26 cellular contexts compared by ENCODE assay signal in the genomic region with DNA sequence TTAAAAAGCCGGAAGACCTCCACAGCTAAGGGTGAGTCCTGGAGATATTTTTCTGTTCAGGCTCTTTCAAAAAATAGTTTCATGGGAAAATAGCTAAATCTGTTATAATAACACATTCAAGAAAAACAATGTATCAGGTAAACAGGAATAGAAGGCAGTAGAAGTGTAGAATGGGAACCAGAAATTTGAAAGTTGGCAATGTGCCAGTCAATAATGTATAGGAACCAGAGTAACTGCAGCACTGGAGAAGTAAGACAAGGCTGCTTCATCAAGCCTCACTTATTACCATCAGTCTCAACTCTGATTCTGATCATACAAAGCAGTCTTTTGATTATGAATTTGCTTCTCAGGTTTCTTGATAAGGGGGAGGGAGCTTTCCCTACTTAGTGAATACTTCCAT.
"Had no signal": no experiment of that assay in that cellular context is flagged by ENCODE, and none has a peak within 500 bp of the region (broad histone marks: within the 10 kb centered on the region; RNA-seq: fewer than 3 reads in every experiment).

No MANE protein-coding gene starts in this region.

- DNase-seq: islet precursor cell; left ventricle myocardium inferior; mesendoderm; naive B cell; natural killer cell; nephron progenitor cell; occipital lobe; stimulated activated CD4-positive, alpha-beta T cell treated with anti-CD3 and anti-CD28 coated beads, Interleukin-12 subunit alpha, Interleukin-12 subunit beta, amount 100 ng/mL, for 4 hours; stimulated activated CD4-positive, alpha-beta T cell treated with anti-CD3 and anti-CD28 coated beads, Interleukin-15, amount 100 ng/mL, for 24 hours; stimulated activated CD4-positive, alpha-beta T cell treated with anti-CD3 and anti-CD28 coated beads, Interleukin-2, amount 100 ng/mL, for 24 hours; stimulated activated CD4-positive, alpha-beta T cell treated with anti-CD3 and anti-CD28 coated beads, Interleukin-4, amount 100 ng/mL, for 1 hour; stimulated activated naive B cell treated with anti-CD40 and anti-IgM and Interleukin-4, amounts not matched to agents 10 μg/mL and 1 μg/mL and 100 μg/mL, for 72 hours; stimulated activated naive CD8-positive, alpha-beta T cell treated with anti-CD3 and anti-CD28 coated beads, Interleukin-15, Interleukin-2, amounts not matched to agents 100 U/mL and 50 U/mL, for 24 hours; stomach; testis; thyroid gland; transverse colon; upper lobe of left lung had no signal

- H3K9ac ChIP-seq: neural progenitor cell, parathyroid adenoma had no signal

- ATAC-seq: natural killer cell; sciatic nerve; stimulated activated naive B cell treated with anti-CD40 and anti-IgM and Interleukin-4, amounts not matched to agents 10 μg/mL and 1 μg/mL and 100 μg/mL, for 72 hours; stimulated activated naive CD8-positive, alpha-beta T cell treated with anti-CD3 and anti-CD28 coated beads, Interleukin-15, Interleukin-2, amounts not matched to agents 100 U/mL and 50 U/mL, for 24 hours had no signal

- H3K4me2 ChIP-seq: neural progenitor cell had no signal

- H3K27ac ChIP-seq: left ventricle myocardium inferior, neural progenitor cell, neutrophil, parathyroid adenoma, right atrium auricular region, skin epidermis, stomach, testis, thyroid gland, transverse colon, upper lobe of left lung, vagina had no signal

- H3K27me3 ChIP-seq: neural progenitor cell, neutrophil, right atrium auricular region, stomach, testis, thyroid gland, transverse colon, upper lobe of left lung, vagina had no signal

- H3K9me3 ChIP-seq: left ventricle myocardium inferior, neutrophil, right atrium auricular region, stomach, testis, thyroid gland, transverse colon, upper lobe of left lung, vagina had no signal

- H3K4me3 ChIP-seq: left ventricle myocardium inferior, lung, neural progenitor cell, right atrium auricular region, skin epidermis, stomach, testis, thyroid gland, transverse colon, upper lobe of left lung, vagina had no signal

- H3K4me1 ChIP-seq: left ventricle myocardium inferior, parathyroid adenoma, right atrium auricular region, stomach, testis, thyroid gland, transverse colon, upper lobe of left lung, vagina had no signal

- H2AFZ ChIP-seq: neural progenitor cell, parathyroid adenoma had no signal

- H3K36me3 ChIP-seq: left ventricle myocardium inferior, neural progenitor cell, neutrophil, right atrium auricular region, stomach, thyroid gland, transverse colon, upper lobe of left lung, vagina had no signal

- H3K79me2 ChIP-seq: parathyroid adenoma had no signal
